In the genomic region with DNA sequence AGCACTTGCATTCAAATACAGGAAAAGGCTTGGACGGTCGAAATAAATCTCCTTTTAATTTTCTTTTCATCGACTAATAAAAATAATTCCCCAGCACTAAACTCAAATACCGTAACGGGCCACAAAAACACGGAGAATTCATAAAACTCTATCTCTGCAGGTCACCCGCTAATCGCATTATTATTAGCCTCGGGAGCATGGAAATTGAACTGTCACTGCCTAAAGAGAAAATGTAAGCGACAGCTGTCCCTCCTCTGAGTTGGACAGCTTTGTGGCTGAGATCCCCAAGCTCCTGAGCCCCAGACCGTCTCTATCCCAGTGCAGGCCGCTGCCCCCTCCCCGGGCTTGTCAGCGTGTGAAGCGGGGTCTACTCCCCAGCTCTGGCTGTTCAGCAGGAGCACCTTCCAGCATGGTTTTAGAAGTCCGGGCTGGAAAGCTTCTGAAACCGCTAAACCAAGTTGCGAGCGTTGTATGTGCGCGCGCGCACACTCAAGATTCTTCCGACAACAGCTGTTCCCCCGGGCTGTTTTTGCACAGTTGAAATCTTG, we compare ENCODE assay signal across 10 cellular contexts. TPM values are rescaled to one million over a fixed set of nuclear protein-coding genes. Genes with fewer than 3 reads are reported as not detected.
DNase-seq lines count a peak whose midpoint lies in the region; ATAC-seq and TF ChIP-seq lines count a peak whose summit lies in the region.
"Had no signal": no experiment of that assay in that cellular context is flagged by ENCODE, and none has a peak within 500 bp of the region (broad histone marks: within the 10 kb centered on the region; RNA-seq: fewer than 3 reads in every experiment).

No MANE protein-coding gene starts in this region.

- no peaks in the 10 kb centered on the region for H3K9me2 ChIP-seq in GM23338 (ENCODE audit: insufficient read depth)

- H2AFZ ChIP-seq in GM23338: no peak overlapping the region

- intact Hi-C loops in lower lobe of right lung (cut with DNase I): no loop called here

- TF ChIP-seq CTCF in GM23338 (conservative IDR thresholded peaks at IDR 0.05; ENCODE audit: low read depth in 2 of 2): no peak
- TF ChIP-seq CTCF in nephron (IDR thresholded peaks at IDR 0.05; ENCODE audit: unreplicated experiment in 3 of 3): no peak
- TF ChIP-seq CTCF in lower lobe of right lung (IDR thresholded peaks at IDR 0.05): no peak

- H3K27ac Mint-ChIP-seq in GM23338 (no peak overlapping the region), nephron (peak overlapping the region; percentile 82 to 96 (median 94))
- H3K27ac Mint-ChIP-seq in stimulated activated naive CD8-positive, alpha-beta T cell treated with anti-CD3 and anti-CD28 coated beads, Interleukin-15, amount 100 ng/mL, for 72 hours: no peak overlapping the region

- H3K27ac ChIP-seq in GM23338 (ENCODE audit: low read depth) (no peak overlapping the region), lower lobe of right lung (no peak overlapping the region)
- H3K27ac ChIP-seq: vagina had no signal

- peaks cover 31% of the 10 kb centered on the region for H3F3A ChIP-seq in GM23338 (replicated peaks; ENCODE audit: low read depth)

- H3K27me3 Mint-ChIP-seq in GM23338 (ENCODE audit: insufficient read depth, low read depth, poor library complexity): peaks cover 100% of the 10 kb centered on the region
- H3K27me3 Mint-ChIP-seq in nephron (ENCODE audit: low read depth): peaks cover 100% of the 10 kb centered on the region
- peaks cover 100% of the 10 kb centered on the region for H3K27me3 Mint-ChIP-seq in stimulated activated naive CD8-positive, alpha-beta T cell treated with anti-CD3 and anti-CD28 coated beads, Interleukin-15, amount 100 ng/mL, for 72 hours

- H3K9me3 ChIP-seq in lower lobe of right lung: no peaks in the 10 kb centered on the region
- H3K9me3 ChIP-seq: vagina had no signal

- H3K27me3 ChIP-seq in GM23338 (ENCODE audit: insufficient read depth) (peaks cover 100% of the 10 kb centered on the region), lower lobe of right lung (ENCODE audit: low read depth) (peaks cover 100% of the 10 kb centered on the region)

- peak overlapping the region; percentile 74 for H3K4me2 ChIP-seq in GM23338

- H3K36me3 ChIP-seq in GM23338 (ENCODE audit: insufficient read depth) (no peaks in the 10 kb centered on the region; the same call in 1 of the 2 replicates), lower lobe of right lung (no peaks in the 10 kb centered on the region)
- H3K36me3 ChIP-seq: vagina had no signal

- H3K4me3 Mint-ChIP-seq in GM23338 (peak overlapping the region; percentile 73), nephron (peak overlapping the region; percentile 91 to 92 (median 91))
- H3K4me3 Mint-ChIP-seq in stimulated activated naive CD8-positive, alpha-beta T cell treated with anti-CD3 and anti-CD28 coated beads, Interleukin-15, amount 100 ng/mL, for 72 hours: peak overlapping the region in 1 of 2 donors; percentile 78

- H3K4me1 Mint-ChIP-seq in GM23338: peaks cover 71% of the 10 kb centered on the region
- peaks cover 55% of the 10 kb centered on the region for H3K4me1 Mint-ChIP-seq in nephron
- peaks cover 69% of the 10 kb centered on the region for H3K4me1 Mint-ChIP-seq in stimulated activated naive CD8-positive, alpha-beta T cell treated with anti-CD3 and anti-CD28 coated beads, Interleukin-15, amount 100 ng/mL, for 72 hours

- ATAC-seq in GM23338 (no peak), lower lobe of right lung (no peak), HG02588 (IDR thresholded peaks at IDR 0.05; ENCODE audit: unreplicated experiment) (no peak)
- no peak for ATAC-seq in stimulated activated naive CD8-positive, alpha-beta T cell treated with anti-CD3 and anti-CD28 coated beads, Interleukin-15, amount 100 ng/mL, for 72 hours

- H3K4me3 ChIP-seq in GM23338 (peak overlapping the region; percentile 59), lower lobe of right lung (no peak overlapping the region)

- no peaks in the 10 kb centered on the region for H3K36me3 Mint-ChIP-seq in GM23338 (ENCODE audit: low read depth)
- peaks cover 21% of the 10 kb centered on the region for H3K36me3 Mint-ChIP-seq in nephron (ENCODE audit: low read depth)

- DNase-seq in Daoy (ENCODE audit: low read depth): peak; percentile 58
- DNase-seq in GM23338 (ENCODE audit: low spot score): peak; percentile 41
- DNase-seq in ecto neural progenitor cell (ENCODE audit: low spot score): peak; percentile 65
- no peak for DNase-seq in lower lobe of right lung
- no peak for DNase-seq in stimulated activated naive CD8-positive, alpha-beta T cell treated with anti-CD3 and anti-CD28 coated beads, Interleukin-15, amount 100 ng/mL, for 72 hours
- no peak for DNase-seq in stimulated activated CD4-positive, alpha-beta T cell treated with anti-CD3 and anti-CD28 coated beads, Interleukin-4, amount 100 ng/mL, for 4 hours
- DNase-seq: Calu3 had no signal

- H3K9me3 Mint-ChIP-seq in GM23338: peaks cover 6% of the 10 kb centered on the region
- peaks cover 8% of the 10 kb centered on the region for H3K9me3 Mint-ChIP-seq in nephron
- peaks cover 15 to 18% of the 10 kb centered on the region in 2 donors for H3K9me3 Mint-ChIP-seq in stimulated activated naive CD8-positive, alpha-beta T cell treated with anti-CD3 and anti-CD28 coated beads, Interleukin-15, amount 100 ng/mL, for 72 hours

- no peaks in the 10 kb centered on the region for H3K79me2 ChIP-seq in GM23338 (replicated peaks; ENCODE audit: insufficient read depth)

- H3K4me1 ChIP-seq in GM23338 (ENCODE audit: insufficient read depth) (peaks cover 66% of the 10 kb centered on the region), lower lobe of right lung (peaks cover 28% of the 10 kb centered on the region)

- H4K20me1 ChIP-seq in GM23338 (replicated peaks; ENCODE audit: insufficient read depth): peaks cover 21% of the 10 kb centered on the region; the same call in 1 of the 2 replicates

TF ChIP-seq in GM23338, 12 proteins besides CTCF, POLR2A, EP300 and RAD21:
- TF ChIP-seq EZH2phosphoT487 (IDR thresholded peaks at IDR 0.05; ENCODE audit: unreplicated experiment): peak; percentile 83
- TF ChIP-seq NANOG (IDR thresholded peaks at IDR 0.05; ENCODE audit: borderline replicate concordance): no peak
- no peak for TF ChIP-seq CREB1 (CRISPR knock-in tag; IDR thresholded peaks at IDR 0.05; ENCODE audit: low read depth)
- TF ChIP-seq ZNF331 (CRISPR knock-in tag; IDR thresholded peaks at IDR 0.05; ENCODE audit: low read depth): no peak
- no peak for TF ChIP-seq JUNB (IDR thresholded peaks at IDR 0.05; ENCODE audit: unreplicated experiment)
- TF ChIP-seq, protein P1, sequence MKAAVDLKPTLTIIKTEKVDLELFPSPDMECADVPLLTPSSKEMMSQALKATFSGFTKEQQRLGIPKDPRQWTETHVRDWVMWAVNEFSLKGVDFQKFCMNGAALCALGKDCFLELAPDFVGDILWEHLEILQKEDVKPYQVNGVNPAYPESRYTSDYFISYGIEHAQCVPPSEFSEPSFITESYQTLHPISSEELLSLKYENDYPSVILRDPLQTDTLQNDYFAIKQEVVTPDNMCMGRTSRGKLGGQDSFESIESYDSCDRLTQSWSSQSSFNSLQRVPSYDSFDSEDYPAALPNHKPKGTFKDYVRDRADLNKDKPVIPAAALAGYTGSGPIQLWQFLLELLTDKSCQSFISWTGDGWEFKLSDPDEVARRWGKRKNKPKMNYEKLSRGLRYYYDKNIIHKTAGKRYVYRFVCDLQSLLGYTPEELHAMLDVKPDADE (IDR thresholded peaks at IDR 0.05): no peak
TF ChIP-seq in GM23338: peak in this region for 1.

RNA-seq across cellular contexts. Expression of gene TBX15, which starts 1.8 kb away (rescaled TPM):
- total RNA-seq in Daoy (2014; rRNA removed; shearing (Covaris generic)): 5.1 and 7.4 TPM in 2 replicates
- total RNA-seq in GM23338 (2014; rRNA removed; shearing (Covaris generic)): 0.21 TPM in 1 of 2 replicates, not detected in the other
- polyA plus RNA-seq in GM23338 (2016; fragmentation: Nextera tagmentation; extraction: Ambion mirVana): not detected in 2 replicates
- total RNA-seq in lower lobe of right lung: 0.15 TPM
- total RNA-seq: Calu3 had no signal

Comparison
In these comparisons a context has a peak if more than half of its experiments do, and no peak if none do; other contexts are left out.
1. DNase-seq: peak in Daoy (single experiment), GM23338 (single experiment) and ecto neural progenitor cell (single experiment); none in lower lobe of right lung (single experiment), stimulated activated naive CD8-positive, alpha-beta T cell treated with anti-CD3 and anti-CD28 coated beads, Interleukin-15, amount 100 ng/mL, for 72 hours (0 of 2) and stimulated activated CD4-positive, alpha-beta T cell treated with anti-CD3 and anti-CD28 coated beads, Interleukin-4, amount 100 ng/mL, for 4 hours (0 of 2).
2. H3K27ac Mint-ChIP-seq: peak in nephron (3 of 3); none in GM23338 (single experiment) and stimulated activated naive CD8-positive, alpha-beta T cell treated with anti-CD3 and anti-CD28 coated beads, Interleukin-15, amount 100 ng/mL, for 72 hours (0 of 2).